ENCODE assay signal across 8 cellular contexts in genomic region chr4:107721436-107722090, GRCh38. TPM values are rescaled to one million over a fixed set of nuclear protein-coding genes. Genes with fewer than 3 reads are reported as not detected.
A peak's percentile ranks its signal among the peaks of the same experiment; 100 is the strongest.
DNase-seq lines count a peak whose midpoint lies in the region; ATAC-seq, FAIRE-seq and TF ChIP-seq lines count a peak whose summit lies in the region.

No MANE protein-coding gene starts in this region.

- no TSS peak for BruUV-seq in HCT116 (replicated peaks; lab: Mats Ljungman, UMichigan)

- peak overlapping the region; percentile 39 for H3K27ac Mint-ChIP-seq in activated CD4-positive, alpha-beta T cell treated with anti-CD3 and anti-CD28 coated beads for 36 hours

- TF ChIP-seq POLR2A in HCT116 (IDR thresholded peaks at IDR 0.05; ENCODE audit: borderline replicate concordance, extremely low read depth, insufficient read depth, insufficient read length), result no peak

- no peak for TF ChIP-seq CTCF in HCT116 (IDR thresholded peaks at IDR 0.05 in 2 of 3, conservative IDR thresholded peaks at IDR 0.05 in 1 of 3; ENCODE audit: borderline replicate concordance in 1 of 3, insufficient read depth in 1 of 3, low read depth in 2 of 3, low read length in 2 of 3)

- peak overlapping the region; percentile 94 for H3K4me3 Mint-ChIP-seq in activated CD4-positive, alpha-beta T cell treated with anti-CD3 and anti-CD28 coated beads for 36 hours

- no peaks in the 10 kb centered on the region for H3K9me2 ChIP-seq in HCT116 (ENCODE audit: insufficient read depth)

- H3K4me1 Mint-ChIP-seq in activated CD4-positive, alpha-beta T cell treated with anti-CD3 and anti-CD28 coated beads for 36 hours, result peaks cover 28% of the 10 kb centered on the region

- no peak for FAIRE-seq in RCC 7860 (lab: Jason Lieb, UNC)

- peaks cover 2% of the 10 kb centered on the region for H3K36me3 Mint-ChIP-seq in activated CD4-positive, alpha-beta T cell treated with anti-CD3 and anti-CD28 coated beads for 36 hours (ENCODE audit: low read depth)

- H2AFZ ChIP-seq in HCT116 (ENCODE audit: low read depth, low read length, poor library complexity, severe bottlenecking) (no peak overlapping the region), neuron (ENCODE audit: low read depth, low read length) (peak overlapping the region; percentile 94)

- RAD21 ChIA-PET in HCT116 (lab: Charles Lee; ENCODE audit: low non-redundant PET in 1 of 2, low total read pairs in 2 of 2, uncharacterized antibody in 2 of 2, unreplicated experiment in 2 of 2), result no interaction called here

- H3K36me3 ChIP-seq in HCT116 (ENCODE audit: control insufficient read depth in 1 of 2, insufficient read depth in 2 of 2, low read length in 2 of 2) (no peaks in the 10 kb centered on the region; a peak in 1 of 4 replicates), neuron (ENCODE audit: insufficient read depth, low read length) (no peaks in the 10 kb centered on the region)

- H4K20me1 ChIP-seq in HCT116 (ENCODE audit: insufficient read depth), result no peaks in the 10 kb centered on the region

- CTCF ChIA-PET in HCT116 (lab: Charles Lee), result interaction anchor here (0.8 kb wide), 1 partner anchor 13 kb away, joined by 3 read pairs; no protein-coding TSS in a partner anchor
- CTCF ChIA-PET in activated CD4-positive, alpha-beta T cell treated with anti-CD3 and anti-CD28 coated beads for 36 hours (lab: Charles Lee), result interaction anchor here (1.0 to 1.9 kb wide), 3 partner anchors 13 to 15 kb away, joined by 3 to 9 read pairs (median 8); no protein-coding TSS in a partner anchor

- peak overlapping the region; percentile 77 for H3K4me2 ChIP-seq in HCT116 (ENCODE audit: low read length)

- H3K9ac ChIP-seq in HCT116 (ENCODE audit: low read length), result no peak overlapping the region

- H3K9me3 ChIP-seq in HCT116 (ENCODE audit: control insufficient read depth in 1 of 2, insufficient read depth in 1 of 2, low read depth in 1 of 2, low read length in 2 of 2), result no peaks in the 10 kb centered on the region
- H3K9me3 ChIP-seq in neuron (ENCODE audit: low read length), result no peaks in the 10 kb centered on the region

- no peaks in the 10 kb centered on the region for H3K9me3 Mint-ChIP-seq in activated CD4-positive, alpha-beta T cell treated with anti-CD3 and anti-CD28 coated beads for 36 hours (ENCODE audit: low read depth)

- ATAC-seq in HCT116 (no peak), GM21381 (IDR thresholded peaks at IDR 0.05; ENCODE audit: unreplicated experiment) (no peak)
- ATAC-seq in activated CD4-positive, alpha-beta T cell treated with anti-CD3 and anti-CD28 coated beads for 36 hours, result no peak

- H3K27me3 ChIP-seq in HCT116 (ENCODE audit: insufficient read depth, low read length) (no peaks in the 10 kb centered on the region), neuron (ENCODE audit: insufficient read depth, low read length) (peaks cover 9% of the 10 kb centered on the region)

- H3K4me1 ChIP-seq in HCT116 (ENCODE audit: control insufficient read depth in 1 of 2, insufficient read depth in 2 of 2, low read length in 2 of 2) (peaks cover 8 to 27% of the 10 kb centered on the region in 2 experiments; a peak in 3 of 4 replicates), neuron (ENCODE audit: insufficient read depth, low read length) (peaks cover 19% of the 10 kb centered on the region)

- no peak overlapping the region for H3K4me3 ChIP-seq in HCT116 (replicated peaks in 1 of 2; ENCODE audit: low read depth in 1 of 2, low read length in 2 of 2)
- peak overlapping the region; percentile 89 for H3K4me3 ChIP-seq in neuron (ENCODE audit: low read length)

- POLR2A ChIA-PET in HCT116 (lab: Charles Lee), result no interaction called here
- POLR2A ChIA-PET in activated CD4-positive, alpha-beta T cell treated with anti-CD3 and anti-CD28 coated beads for 36 hours (lab: Charles Lee), result interaction anchor here (0.8 kb wide), 1 partner anchor 346 kb away, joined by 3 read pairs; no protein-coding TSS in a partner anchor

- intact Hi-C loops in HCT116 (cut with micrococcal nuclease), result no loop called here
- intact Hi-C loops in activated CD4-positive, alpha-beta T cell treated with anti-CD3 and anti-CD28 coated beads for 36 hours (cut with DNase I, micrococcal nuclease), result loop anchor here (2.0 to 10.0 kb wide), 5 partner anchors 167 to 1404 kb away; partner anchors contain the start of genes AIMP1 (in 1 of the 2), HADH (in 1 of the 2), RPL34 (in 1 of the 2) and TBCK (in 1 of the 2)

- H3K79me2 ChIP-seq in HCT116 (ENCODE audit: insufficient read depth, low read length), result peaks cover 28% of the 10 kb centered on the region

- TF ChIP-seq RAD21 in HCT116 (IDR thresholded peaks at IDR 0.05; ENCODE audit: low read depth), result no peak

- no peaks in the 10 kb centered on the region for H3K27me3 Mint-ChIP-seq in activated CD4-positive, alpha-beta T cell treated with anti-CD3 and anti-CD28 coated beads for 36 hours

- DNase-seq in HCT116 (ENCODE audit: low read depth, low spot score) (no peak), ecto neural progenitor cell (ENCODE audit: low spot score) (peak; percentile 62), RCC 7860 (ENCODE audit: low spot score) (no peak), NCI-H128 (lab: John Stamatoyannopoulos, UW; ENCODE audit: unreplicated experiment) (no peak), EL (no peak)
- peak; percentile 67 for DNase-seq in activated CD4-positive, alpha-beta T cell treated with anti-CD3 and anti-CD28 coated beads for 36 hours

- H3K27ac ChIP-seq in HCT116 (ENCODE audit: low read depth, low read length), result no peak overlapping the region

TF ChIP-seq in HCT116, 20 proteins besides CTCF, POLR2A, EP300 and RAD21 (continues in another document):
- TF ChIP-seq ZBTB33 (IDR thresholded peaks at IDR 0.05; ENCODE audit: extremely low read depth, insufficient replicate concordance, low read length) (no peak), JUND (IDR thresholded peaks at IDR 0.05) (no peak), POLR2AphosphoS5 (IDR thresholded peaks at IDR 0.05; ENCODE audit: low read depth, low read length) (no peak), MAX (IDR thresholded peaks at IDR 0.05) (no peak), EZH2 (IDR thresholded peaks at IDR 0.05) (no peak), EGR1 (IDR thresholded peaks at IDR 0.05; ENCODE audit: low read depth) (no peak), ZFX (IDR thresholded peaks at IDR 0.05) (no peak), SRF (IDR thresholded peaks at IDR 0.05; ENCODE audit: low read depth) (no peak), ZNF274 (IDR thresholded peaks at IDR 0.05; ENCODE audit: low read depth, low read length) (no peak), EZH2phosphoT487 (IDR thresholded peaks at IDR 0.05; ENCODE audit: borderline replicate concordance) (no peak), ELF1 (IDR thresholded peaks at IDR 0.05; ENCODE audit: borderline replicate concordance, low read depth) (no peak), TCF7L2 (IDR thresholded peaks at IDR 0.05; ENCODE audit: borderline replicate concordance, extremely low read depth, insufficient read depth, insufficient read length) (no peak), REST (IDR thresholded peaks at IDR 0.05; ENCODE audit: low read depth) (no peak), SP1 (IDR thresholded peaks at IDR 0.05; ENCODE audit: low read depth) (no peak), CEBPB (IDR thresholded peaks at IDR 0.05; ENCODE audit: low read depth) (no peak), SIN3A (IDR thresholded peaks at IDR 0.05; ENCODE audit: low read depth) (no peak), CBX3 (IDR thresholded peaks at IDR 0.05; ENCODE audit: low read depth) (no peak)

RNA-seq across cellular contexts. Expression of gene PAPSS1, which starts 1.5 kb away (rescaled TPM):
- 59.0 TPM for total RNA-seq in HCT116 (2021; ENCODE audit: unreplicated experiment)
- polyA plus RNA-seq in HCT116 (2012), result 43.4 and 51.9 TPM in 2 replicates
- 10 to 100 TPM; 31.0 to 37.6 TPM for total RNA-seq in activated CD4-positive, alpha-beta T cell treated with anti-CD3 and anti-CD28 coated beads for 36 hours

Comparison
In these comparisons a context has a peak if more than half of its experiments do, and no peak if none do; other contexts are left out.
1. DNase-seq: peak in activated CD4-positive, alpha-beta T cell treated with anti-CD3 and anti-CD28 coated beads for 36 hours (single experiment) and ecto neural progenitor cell (single experiment); none in HCT116 (single experiment), RCC 7860 (single experiment), NCI-H128 (single experiment) and EL (single experiment).